Comparison of ENCODE assay signal across 16 cellular contexts in the genomic region with DNA sequence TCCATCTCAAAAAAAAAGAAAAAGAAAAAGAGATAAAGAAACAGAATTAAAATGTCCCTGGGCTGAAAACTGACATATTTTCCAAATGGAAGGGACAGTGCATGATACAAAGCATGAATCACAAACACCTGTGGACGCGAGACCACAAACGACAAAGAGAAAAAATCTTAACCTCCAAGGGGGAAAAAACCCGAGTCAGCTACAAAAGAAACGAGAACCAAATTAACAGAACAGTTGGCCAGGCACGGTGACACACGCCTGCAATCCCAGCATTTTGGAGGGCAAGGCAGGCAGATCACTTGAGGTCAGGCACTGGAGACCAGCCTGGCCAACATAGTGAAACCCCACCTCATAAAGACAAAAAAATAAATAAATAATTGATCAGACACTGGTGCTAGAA. TPM values are rescaled to one million over a fixed set of nuclear protein-coding genes. Genes with fewer than 3 reads are reported as not detected.
A peak's percentile ranks its signal among the peaks of the same experiment; 100 is the strongest.
DNase-seq lines count a peak whose midpoint lies in the region; TF ChIP-seq lines count a peak whose summit lies in the region.
"Had no signal": no experiment of that assay in that cellular context is flagged by ENCODE, and none has a peak within 500 bp of the region (broad histone marks: within the 10 kb centered on the region; RNA-seq: fewer than 3 reads in every experiment).

No MANE protein-coding gene starts in this region.

- TF ChIP-seq CTCF in HFF-Myc (IDR thresholded peaks at IDR 0.05; ENCODE audit: low read depth, low read length, missing control alignments) (no peak), nephron progenitor cell (IDR thresholded peaks at IDR 0.05) (no peak), colonic mucosa (IDR thresholded peaks at IDR 0.05) (no peak)

- peak overlapping the region; percentile 32 for H3K4me3 Mint-ChIP-seq in activated CD4-positive, alpha-beta memory T cell treated with anti-CD3 and anti-CD28 coated beads for 36 hours
- no peak overlapping the region for H3K4me3 Mint-ChIP-seq in activated CD4-positive, alpha-beta memory T cell treated with anti-CD3 and anti-CD28 coated beads, Interleukin-2, amount 10 ng/mL, durations not matched to agents 7 days and 5 days
- H3K4me3 Mint-ChIP-seq in activated T-helper 2 cell treated with anti-CD3 and anti-CD28 coated beads, Interferon-gamma antibody, Interleukin-2, Interleukin-4, amounts not matched to agents 10 μg/mL and 5 μg/mL and 100 μg/mL, durations not matched to agents 14 hours and 24 hours and 36 hours (ENCODE audit: low read depth), result peak overlapping the region; percentile 62
- H3K4me3 Mint-ChIP-seq in nephron progenitor cell, result peak overlapping the region; percentile 34

- no peak for DNase-seq in activated CD4-positive, alpha-beta memory T cell treated with anti-CD3 and anti-CD28 coated beads for 36 hours
- DNase-seq in activated CD4-positive, alpha-beta memory T cell treated with anti-CD3 and anti-CD28 coated beads, Interleukin-2, amount 10 ng/mL, durations not matched to agents 7 days and 5 days, result no peak
- no peak for DNase-seq in HFF-Myc (ENCODE audit: extremely low read depth, low read depth)
- no peak for DNase-seq in activated T-helper 2 cell treated with anti-CD3 and anti-CD28 coated beads, Interferon-gamma antibody, Interleukin-2, Interleukin-4, amounts not matched to agents 10 μg/mL and 5 μg/mL and 100 μg/mL, durations not matched to agents 14 hours and 24 hours and 36 hours (ENCODE audit: low spot score)
- no peak for DNase-seq in nephron progenitor cell
- no peak for DNase-seq in foreskin melanocyte
- DNase-seq in colonic mucosa, result no peak
- DNase-seq in stimulated activated CD4-positive, alpha-beta T cell treated with anti-CD3 and anti-CD28 coated beads, Interleukin-2, amount 100 ng/mL, for 24 hours, result no peak
- DNase-seq: amniotic stem cell; COR-L47; effector memory CD4-positive, alpha-beta T cell; NCI-H146; NCI-H345; retina; T-helper 9 cell had no signal

- no peak overlapping the region for H3K9ac ChIP-seq in colonic mucosa (ENCODE audit: low read depth in 2 of 2, low read length in 2 of 2)

- peaks cover 37% of the 10 kb centered on the region for H3K4me1 Mint-ChIP-seq in activated CD4-positive, alpha-beta memory T cell treated with anti-CD3 and anti-CD28 coated beads for 36 hours (ENCODE audit: low read depth)
- peaks cover 36% of the 10 kb centered on the region for H3K4me1 Mint-ChIP-seq in activated CD4-positive, alpha-beta memory T cell treated with anti-CD3 and anti-CD28 coated beads, Interleukin-2, amount 10 ng/mL, durations not matched to agents 7 days and 5 days
- peaks cover 37% of the 10 kb centered on the region for H3K4me1 Mint-ChIP-seq in activated T-helper 2 cell treated with anti-CD3 and anti-CD28 coated beads, Interferon-gamma antibody, Interleukin-2, Interleukin-4, amounts not matched to agents 10 μg/mL and 5 μg/mL and 100 μg/mL, durations not matched to agents 14 hours and 24 hours and 36 hours (ENCODE audit: low read depth)
- peaks cover 43% of the 10 kb centered on the region for H3K4me1 Mint-ChIP-seq in nephron progenitor cell

- peaks cover 3% of the 10 kb centered on the region for H3K4me1 ChIP-seq in colonic mucosa

- H3K27ac ChIP-seq in colonic mucosa, result no peak overlapping the region

- H3K27me3 ChIP-seq in colonic mucosa, result no peaks in the 10 kb centered on the region

- H3K9me3 Mint-ChIP-seq in activated CD4-positive, alpha-beta memory T cell treated with anti-CD3 and anti-CD28 coated beads for 36 hours, result no peaks in the 10 kb centered on the region
- no peaks in the 10 kb centered on the region for H3K9me3 Mint-ChIP-seq in activated CD4-positive, alpha-beta memory T cell treated with anti-CD3 and anti-CD28 coated beads, Interleukin-2, amount 10 ng/mL, durations not matched to agents 7 days and 5 days
- H3K9me3 Mint-ChIP-seq in activated T-helper 2 cell treated with anti-CD3 and anti-CD28 coated beads, Interferon-gamma antibody, Interleukin-2, Interleukin-4, amounts not matched to agents 10 μg/mL and 5 μg/mL and 100 μg/mL, durations not matched to agents 14 hours and 24 hours and 36 hours, result no peaks in the 10 kb centered on the region
- no peaks in the 10 kb centered on the region for H3K9me3 Mint-ChIP-seq in nephron progenitor cell
- H3K9me3 Mint-ChIP-seq: central memory CD8-positive, alpha-beta T cell had no signal

- peaks cover 27% of the 10 kb centered on the region for H3K36me3 Mint-ChIP-seq in activated CD4-positive, alpha-beta memory T cell treated with anti-CD3 and anti-CD28 coated beads for 36 hours
- peaks cover 21% of the 10 kb centered on the region for H3K36me3 Mint-ChIP-seq in activated CD4-positive, alpha-beta memory T cell treated with anti-CD3 and anti-CD28 coated beads, Interleukin-2, amount 10 ng/mL, durations not matched to agents 7 days and 5 days (ENCODE audit: low read depth)
- H3K36me3 Mint-ChIP-seq in activated T-helper 2 cell treated with anti-CD3 and anti-CD28 coated beads, Interferon-gamma antibody, Interleukin-2, Interleukin-4, amounts not matched to agents 10 μg/mL and 5 μg/mL and 100 μg/mL, durations not matched to agents 14 hours and 24 hours and 36 hours (ENCODE audit: low read depth), result peaks cover 47% of the 10 kb centered on the region
- H3K36me3 Mint-ChIP-seq in nephron progenitor cell (ENCODE audit: low read depth), result peaks cover 36% of the 10 kb centered on the region

- peak overlapping the region; percentile 99 for H3K4me3 ChIP-seq in HFF-Myc (replicated peaks; ENCODE audit: low read depth, low read length)
- no peak overlapping the region for H3K4me3 ChIP-seq in colonic mucosa

- intact Hi-C loops in activated CD4-positive, alpha-beta memory T cell treated with anti-CD3 and anti-CD28 coated beads for 36 hours (cut with micrococcal nuclease), result loop anchor here (5.0 to 10.0 kb wide), 2 partner anchors 162 to 539 kb away; no protein-coding TSS in a partner anchor
- intact Hi-C loops in activated T-helper 2 cell treated with anti-CD3 and anti-CD28 coated beads, Interferon-gamma antibody, Interleukin-2, Interleukin-4, amounts not matched to agents 10 μg/mL and 5 μg/mL and 100 μg/mL, durations not matched to agents 14 hours and 24 hours and 36 hours (cut with micrococcal nuclease), result loop anchor here (10.0 kb wide), 1 partner anchor 559 kb away; the partner anchor contains the start of gene TFAP4
- intact Hi-C loops in colonic mucosa (cut with DNase I), result no loop called here

- no peak overlapping the region for H3K27ac Mint-ChIP-seq in activated CD4-positive, alpha-beta memory T cell treated with anti-CD3 and anti-CD28 coated beads for 36 hours
- H3K27ac Mint-ChIP-seq in activated CD4-positive, alpha-beta memory T cell treated with anti-CD3 and anti-CD28 coated beads, Interleukin-2, amount 10 ng/mL, durations not matched to agents 7 days and 5 days, result no peak overlapping the region
- no peak overlapping the region for H3K27ac Mint-ChIP-seq in activated T-helper 2 cell treated with anti-CD3 and anti-CD28 coated beads, Interferon-gamma antibody, Interleukin-2, Interleukin-4, amounts not matched to agents 10 μg/mL and 5 μg/mL and 100 μg/mL, durations not matched to agents 14 hours and 24 hours and 36 hours
- H3K27ac Mint-ChIP-seq in nephron progenitor cell, result no peak overlapping the region

- no peaks in the 10 kb centered on the region for H3K36me3 ChIP-seq in colonic mucosa

- no peaks in the 10 kb centered on the region for H3K9me3 ChIP-seq in colonic mucosa

- CTCF ChIA-PET in activated CD4-positive, alpha-beta memory T cell treated with anti-CD3 and anti-CD28 coated beads for 36 hours (lab: Charles Lee), result no interaction called here
- CTCF ChIA-PET in activated CD4-positive, alpha-beta memory T cell treated with anti-CD3 and anti-CD28 coated beads, Interleukin-2, amount 10 ng/mL, durations not matched to agents 7 days and 5 days (lab: Charles Lee), result interaction anchor here (1.7 kb wide), 1 partner anchor 11 kb away, joined by 6 read pairs; no protein-coding TSS in a partner anchor

- POLR2A ChIA-PET in activated CD4-positive, alpha-beta memory T cell treated with anti-CD3 and anti-CD28 coated beads for 36 hours (lab: Charles Lee), result no interaction called here
- POLR2A ChIA-PET in activated CD4-positive, alpha-beta memory T cell treated with anti-CD3 and anti-CD28 coated beads, Interleukin-2, amount 10 ng/mL, durations not matched to agents 7 days and 5 days (lab: Charles Lee), result no interaction called here

- no peaks in the 10 kb centered on the region for H3K27me3 Mint-ChIP-seq in activated CD4-positive, alpha-beta memory T cell treated with anti-CD3 and anti-CD28 coated beads for 36 hours
- no peaks in the 10 kb centered on the region for H3K27me3 Mint-ChIP-seq in activated CD4-positive, alpha-beta memory T cell treated with anti-CD3 and anti-CD28 coated beads, Interleukin-2, amount 10 ng/mL, durations not matched to agents 7 days and 5 days
- H3K27me3 Mint-ChIP-seq in activated T-helper 2 cell treated with anti-CD3 and anti-CD28 coated beads, Interferon-gamma antibody, Interleukin-2, Interleukin-4, amounts not matched to agents 10 μg/mL and 5 μg/mL and 100 μg/mL, durations not matched to agents 14 hours and 24 hours and 36 hours (ENCODE audit: low read depth), result no peaks in the 10 kb centered on the region
- no peaks in the 10 kb centered on the region for H3K27me3 Mint-ChIP-seq in nephron progenitor cell (ENCODE audit: low read depth, poor library complexity)
- H3K27me3 Mint-ChIP-seq: central memory CD8-positive, alpha-beta T cell had no signal

RNA-seq across cellular contexts. Expression of gene TRAP1, which starts 1.9 kb away (rescaled TPM):
- total RNA-seq in activated CD4-positive, alpha-beta memory T cell treated with anti-CD3 and anti-CD28 coated beads for 36 hours, result 100 to 1,000 TPM; 277 to 282 TPM
- total RNA-seq in activated CD4-positive, alpha-beta memory T cell treated with anti-CD3 and anti-CD28 coated beads, Interleukin-2, amount 10 ng/mL, durations not matched to agents 7 days and 5 days, result 10 to 100 TPM; 81.0 to 87.6 TPM
- total RNA-seq in activated T-helper 2 cell treated with anti-CD3 and anti-CD28 coated beads, Interferon-gamma antibody, Interleukin-2, Interleukin-4, amounts not matched to agents 10 μg/mL and 5 μg/mL and 100 μg/mL, durations not matched to agents 14 hours and 24 hours and 36 hours, result 299 and 307 TPM in 2 replicates
- total RNA-seq in colonic mucosa, result 100 to 1,000 TPM in 1 of 2 donors, 10 to 100 TPM in 1; 75.0 to 165 TPM
